Comparison of ENCODE assay signal across 21 cellular contexts in the genomic region with DNA sequence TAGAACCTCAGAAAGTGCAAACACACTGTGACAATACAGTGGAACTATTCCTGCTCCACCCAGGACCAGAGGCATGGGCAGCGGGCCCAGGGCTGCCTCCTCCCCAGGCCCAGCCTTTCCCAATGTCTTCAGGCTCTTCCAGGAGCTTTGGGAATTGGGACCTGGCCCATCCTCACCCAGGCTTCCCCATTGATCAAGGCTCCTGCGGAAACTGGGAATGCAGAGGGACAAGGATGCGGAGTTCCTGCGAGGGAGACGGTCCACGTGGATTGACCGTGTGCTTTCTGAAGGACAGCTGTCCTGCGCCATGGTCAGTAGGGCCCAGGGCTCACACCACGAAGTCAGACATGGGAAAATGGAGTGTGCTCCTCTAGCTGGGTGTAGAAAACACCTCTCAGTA.
"Had no signal": no experiment of that assay in that cellular context is flagged by ENCODE, and none has a peak within 500 bp of the region (broad histone marks: within the 10 kb centered on the region; RNA-seq: fewer than 3 reads in every experiment).

No MANE protein-coding gene starts in this region.

- H3K4me1 ChIP-seq: left lung, testis, upper lobe of left lung had no signal

- H3K36me3 ChIP-seq: upper lobe of left lung had no signal

- H3K27ac Mint-ChIP-seq: activated CD4-positive, alpha-beta T cell treated with anti-CD3 and anti-CD28 coated beads, Interleukin-2, amount 10 ng/mL, durations not matched to agents 24 days and 14 days; activated naive CD8-positive, alpha-beta T cell; brain; stimulated activated naive CD8-positive, alpha-beta T cell treated with anti-CD3 and anti-CD28 coated beads, Interleukin-15, Interleukin-2, amounts not matched to agents 100 ng/mL and 50 ng/mL, for 24 hours; T-helper 17 cell had no signal

- H3K4me3 ChIP-seq: left lung, mucosa of descending colon, skin epidermis, testis, upper lobe of left lung had no signal

- H3K4me3 Mint-ChIP-seq: activated CD4-positive, alpha-beta T cell treated with anti-CD3 and anti-CD28 coated beads, Interleukin-2, amount 10 ng/mL, durations not matched to agents 24 days and 14 days; activated naive CD8-positive, alpha-beta T cell; brain; dendritic cell treated with granulocyte-macrophage colony-stimulating factor and Interleukin-4, amounts not matched to agents 40 ng/mL and 50 ng/mL, for 4 days; natural killer cell; stimulated activated naive CD8-positive, alpha-beta T cell treated with anti-CD3 and anti-CD28 coated beads, Interleukin-15, Interleukin-2, amounts not matched to agents 100 ng/mL and 50 ng/mL, for 24 hours; T-helper 17 cell; WTC11 had no signal

- ATAC-seq: left lung, mucosa of descending colon, natural killer cell, right cardiac atrium, T-helper 17 cell, WTC11 had no signal

- H3K36me3 Mint-ChIP-seq: activated naive CD8-positive, alpha-beta T cell; natural killer cell had no signal

- H3K27ac ChIP-seq: left lung, neutrophil, skin epidermis, testis, upper lobe of left lung had no signal

- FAIRE-seq: keratinocyte had no signal

- DNase-seq: activated CD4-positive, alpha-beta T cell treated with anti-CD3 and anti-CD28 coated beads, Interleukin-2, amount 10 ng/mL, durations not matched to agents 24 days and 14 days; activated CD8-positive, alpha-beta memory T cell treated with anti-CD3 and anti-CD28 coated beads for 24 hours; activated gamma-delta T cell treated with Interleukin-2 at 50 U/mL for 16 hours; cerebellar nuclear complex; effector memory CD4-positive, alpha-beta T cell; foreskin melanocyte; natural killer cell; T-helper 17 cell; testis had no signal

- H3K9me3 Mint-ChIP-seq: activated CD4-positive, alpha-beta T cell treated with anti-CD3 and anti-CD28 coated beads, Interleukin-2, amount 10 ng/mL, durations not matched to agents 24 days and 14 days; brain; dendritic cell treated with granulocyte-macrophage colony-stimulating factor and Interleukin-4, amounts not matched to agents 40 ng/mL and 50 ng/mL, for 4 days; natural killer cell; stimulated activated naive CD8-positive, alpha-beta T cell treated with anti-CD3 and anti-CD28 coated beads, Interleukin-15, Interleukin-2, amounts not matched to agents 100 ng/mL and 50 ng/mL, for 24 hours; WTC11 had no signal

- H3K27me3 ChIP-seq: left lung, neutrophil, testis, upper lobe of left lung had no signal

- H3K9me3 ChIP-seq: left lung, mucosa of descending colon, neutrophil, testis, upper lobe of left lung had no signal

- H3K4me1 Mint-ChIP-seq: activated CD4-positive, alpha-beta T cell treated with anti-CD3 and anti-CD28 coated beads, Interleukin-2, amount 10 ng/mL, durations not matched to agents 24 days and 14 days had no signal

- H3K27me3 Mint-ChIP-seq: activated CD4-positive, alpha-beta T cell treated with anti-CD3 and anti-CD28 coated beads, Interleukin-2, amount 10 ng/mL, durations not matched to agents 24 days and 14 days; activated naive CD8-positive, alpha-beta T cell; brain; dendritic cell treated with granulocyte-macrophage colony-stimulating factor and Interleukin-4, amounts not matched to agents 40 ng/mL and 50 ng/mL, for 4 days; stimulated activated naive CD8-positive, alpha-beta T cell treated with anti-CD3 and anti-CD28 coated beads, Interleukin-15, Interleukin-2, amounts not matched to agents 100 ng/mL and 50 ng/mL, for 24 hours; T-helper 17 cell had no signal
